In genomic region chr15:63950911-63951481, GRCh38 we compare ENCODE assay signal across 16 cellular contexts.
DNase-seq lines count a peak whose midpoint lies in the region; ATAC-seq, FAIRE-seq and TF ChIP-seq lines count a peak whose summit lies in the region.
"Had no signal": no experiment of that assay in that cellular context is flagged by ENCODE, and none has a peak within 500 bp of the region (broad histone marks: within the 10 kb centered on the region; RNA-seq: fewer than 3 reads in every experiment).

No MANE protein-coding gene starts in this region.

- H3K36me3 ChIP-seq in BJ (ENCODE audit: control insufficient read depth, insufficient read depth, low read length), result no peaks in the 10 kb centered on the region
- no peaks in the 10 kb centered on the region for H3K36me3 ChIP-seq in PC-3 (ENCODE audit: low read depth, low read length)
- no peaks in the 10 kb centered on the region for H3K36me3 ChIP-seq in endothelial cell of umbilical vein (ENCODE audit: control insufficient read depth in 2 of 2, extremely low read depth in 1 of 2, insufficient read depth in 2 of 2, low read length in 2 of 2)
- no peaks in the 10 kb centered on the region for H3K36me3 ChIP-seq in osteoblast (ENCODE audit: insufficient read depth, low read length)

- H2AFZ ChIP-seq in PC-3 (ENCODE audit: low read length) (no peak overlapping the region; the same call in 1 of the 2 replicates), endothelial cell of umbilical vein (ENCODE audit: low read depth, low read length) (no peak overlapping the region), osteoblast (ENCODE audit: low read length) (no peak overlapping the region)

- CTCF ChIA-PET in BJ (lab: Yijun Ruan, JAX) (interaction anchor here (0.7 to 1.7 kb wide), 5 partner anchors 10 to 35 kb away, joined by 3 to 10 read pairs (median 3); no protein-coding TSS in a partner anchor), PC-3 (lab: Charles Lee) (interaction anchor here (0.5 to 0.6 kb wide), 2 partner anchors 53 to 89 kb away, joined by 3 to 5 read pairs; no protein-coding TSS in a partner anchor), endothelial cell of umbilical vein (lab: Charles Lee) (interaction anchor here (1.2 to 1.8 kb wide), 2 partner anchors 28 to 96 kb away, joined by 3 to 7 read pairs; no protein-coding TSS in a partner anchor)

- H3K9ac ChIP-seq in PC-3 (ENCODE audit: low read length), result no peak overlapping the region
- no peak overlapping the region for H3K9ac ChIP-seq in endothelial cell of umbilical vein (replicated peaks; ENCODE audit: extremely low read depth, insufficient read depth, low read length)

- BruUV-seq in PC-3 (replicated peaks; lab: Mats Ljungman, UMichigan) (no TSS peak), endothelial cell of umbilical vein (replicated peaks; lab: Mats Ljungman, UMichigan) (no TSS peak)

- no peaks in the 10 kb centered on the region for H3K79me2 ChIP-seq in PC-3 (ENCODE audit: low read length)
- no peaks in the 10 kb centered on the region for H3K79me2 ChIP-seq in endothelial cell of umbilical vein (ENCODE audit: control insufficient read depth, insufficient read depth, low read length)
- H3K79me2 ChIP-seq in osteoblast (ENCODE audit: insufficient read depth, low read length), result no peaks in the 10 kb centered on the region

- H4K20me1 ChIP-seq in PC-3 (ENCODE audit: low read length) (no peaks in the 10 kb centered on the region), endothelial cell of umbilical vein (replicated peaks; ENCODE audit: control insufficient read depth, extremely low read depth, insufficient read depth, low read length) (no peaks in the 10 kb centered on the region), osteoblast (ENCODE audit: insufficient read depth, low read length) (no peaks in the 10 kb centered on the region)

- H3K27me3 ChIP-seq in BJ (ENCODE audit: control insufficient read depth, insufficient read depth, low read length), result no peaks in the 10 kb centered on the region
- no peaks in the 10 kb centered on the region for H3K27me3 ChIP-seq in PC-3 (ENCODE audit: low read length)
- no peaks in the 10 kb centered on the region for H3K27me3 ChIP-seq in endothelial cell of umbilical vein (ENCODE audit: control insufficient read depth in 2 of 2, insufficient read depth in 2 of 2, low read length in 2 of 2)
- no peaks in the 10 kb centered on the region for H3K27me3 ChIP-seq in osteoblast (ENCODE audit: insufficient read depth, low read length)

- POLR2A ChIA-PET in BJ (lab: Charles Lee) (interaction anchor here (0.6 kb wide), 1 partner anchor 987 kb away, joined by 3 read pairs; no protein-coding TSS in a partner anchor), PC-3 (lab: Charles Lee; ENCODE audit: unreplicated experiment) (no interaction called here), endothelial cell of umbilical vein (lab: Charles Lee) (no interaction called here)

- peaks cover 16% of the 10 kb centered on the region for H3K4me1 ChIP-seq in PC-3 (ENCODE audit: insufficient read depth, low read length)
- H3K4me1 ChIP-seq in endothelial cell of umbilical vein (ENCODE audit: control insufficient read depth, extremely low read depth, insufficient read depth, low read length), result peaks cover 11% of the 10 kb centered on the region
- H3K4me1 ChIP-seq in osteoblast (ENCODE audit: insufficient read depth, low read length), result peaks cover 22% of the 10 kb centered on the region

- DNase-seq in BJ (ENCODE audit: low read depth) (peak; percentile 89), PC-3 (peak; percentile 75), endothelial cell of umbilical vein (ENCODE audit: low read depth, low spot score) (peak; percentile 12), osteoblast (ENCODE audit: insufficient read length, low spot score, missing footprints) (peak; percentile 78), NCI-H82 (lab: John Stamatoyannopoulos, UW) (no peak), NCI-H2196 (lab: John Stamatoyannopoulos, UW; ENCODE audit: unreplicated experiment) (no peak)
- DNase-seq in stimulated activated CD4-positive, alpha-beta T cell treated with anti-CD3 and anti-CD28 coated beads, Interleukin-12 subunit alpha, Interleukin-12 subunit beta, amount 100 ng/mL, for 4 hours, result no peak
- DNase-seq: activated CD4-positive, CD25-positive, alpha-beta regulatory T cell; activated T-cell treated with anti-CD3 and anti-CD28 coated beads, Interleukin-2, amount 50 U/mL, for 1 hour; CD8-positive, alpha-beta T cell; NCI-H1694; NCI-H748 treated with DMSO at 0.1 percent for 48 hours; nephron progenitor cell; stimulated activated CD4-positive, alpha-beta T cell treated with anti-CD3 and anti-CD28 coated beads, Interleukin-15, amount 100 ng/mL, for 24 hours had no signal

- H3K9me1 ChIP-seq in endothelial cell of umbilical vein (replicated peaks; ENCODE audit: control insufficient read depth, extremely low read depth, insufficient read depth, low read length), result no peaks in the 10 kb centered on the region

- no peaks in the 10 kb centered on the region for H3K9me2 ChIP-seq in PC-3 (replicated peaks; ENCODE audit: low read length)

- H3K9me3 ChIP-seq in PC-3 (ENCODE audit: low read length), result no peaks in the 10 kb centered on the region
- no peaks in the 10 kb centered on the region for H3K9me3 ChIP-seq in endothelial cell of umbilical vein (replicated peaks; ENCODE audit: control insufficient read depth, insufficient read depth, low read length)
- H3K9me3 ChIP-seq in osteoblast (ENCODE audit: low read depth, low read length), result no peaks in the 10 kb centered on the region

- no peak for TF ChIP-seq POLR2A in endothelial cell of umbilical vein (IDR thresholded peaks at IDR 0.05; ENCODE audit: low read depth, low read length)

- no peak for FAIRE-seq in endothelial cell of umbilical vein (lab: Jason Lieb, UNC)

- TF ChIP-seq CTCF in BJ (IDR thresholded peaks at IDR 0.05; ENCODE audit: insufficient read depth, low read depth, low read length) (no peak), PC-3 (conservative IDR thresholded peaks at IDR 0.05; ENCODE audit: low read depth, low read length) (no peak), endothelial cell of umbilical vein (IDR thresholded peaks at IDR 0.05; ENCODE audit: extremely low read depth in 1 of 2, insufficient read depth in 1 of 2, low read depth in 1 of 2, low read length in 2 of 2) (no peak), osteoblast (IDR thresholded peaks at IDR 0.05; ENCODE audit: extremely low read depth, low read depth, low read length) (no peak)

- H3K27ac ChIP-seq in PC-3 (ENCODE audit: low read length) (peak overlapping the region; percentile 64), endothelial cell of umbilical vein (ENCODE audit: insufficient read depth, low read depth, low read length) (no peak overlapping the region), osteoblast (ENCODE audit: low read depth, low read length) (peak overlapping the region; percentile 61)
- H3K27ac ChIP-seq: SK-N-MC had no signal

- no peak overlapping the region for H3K4me3 ChIP-seq in BJ (ENCODE audit: low read depth, low read length)
- no peak overlapping the region for H3K4me3 ChIP-seq in PC-3 (ENCODE audit: low read length)
- no peak overlapping the region for H3K4me3 ChIP-seq in endothelial cell of umbilical vein (replicated peaks in 1 of 3; ENCODE audit: insufficient read depth in 1 of 3, low read depth in 1 of 3, low read length in 3 of 3)
- no peak overlapping the region for H3K4me3 ChIP-seq in osteoblast (ENCODE audit: insufficient read depth, low read length)
- H3K4me3 ChIP-seq: SK-N-MC had no signal

- H3F3A ChIP-seq in PC-3 (ENCODE audit: low read length, unreplicated experiment), result peaks cover 5% of the 10 kb centered on the region

- dilution Hi-C loops in endothelial cell of umbilical vein (cut with MboI; ENCODE audit: extremely low pct_ligation_motif_present, low sequenced_read_pairs), result no loop called here

- intact Hi-C loops in PC-3 (cut with micrococcal nuclease) (loop anchor here (2.0 to 5.0 kb wide), 2 partner anchors 66 to 96 kb away; partner anchors contain the start of gene DAPK2), endothelial cell of umbilical vein (cut with micrococcal nuclease) (no loop called here)

- peak; percentile 96 for ATAC-seq in PC-3
- no peak for ATAC-seq in HG03159 (IDR thresholded peaks at IDR 0.05; ENCODE audit: unreplicated experiment)
- ATAC-seq: CD8-positive, alpha-beta T cell had no signal

- peak overlapping the region; percentile 46 for H3K4me2 ChIP-seq in PC-3 (ENCODE audit: low read length)
- no peak overlapping the region for H3K4me2 ChIP-seq in endothelial cell of umbilical vein (ENCODE audit: insufficient read depth, low read length)
- peak overlapping the region; percentile 56 for H3K4me2 ChIP-seq in osteoblast (ENCODE audit: insufficient read depth, low read length)

TF ChIP-seq in endothelial cell of umbilical vein, 7 proteins besides CTCF, POLR2A, EP300 and RAD21:
- TF ChIP-seq MYC (IDR thresholded peaks at IDR 0.05; ENCODE audit: low read depth, low read length) (no peak), MAX (IDR thresholded peaks at IDR 0.05; ENCODE audit: insufficient read depth, insufficient read length) (no peak), EZH2 (IDR thresholded peaks at IDR 0.05; ENCODE audit: borderline replicate concordance, low read depth, low read length, severe bottlenecking) (no peak), JUN (IDR thresholded peaks at IDR 0.05; ENCODE audit: borderline replicate concordance, insufficient read depth, insufficient read length, low read depth) (no peak), POLR2AphosphoS5 (IDR thresholded peaks at IDR 0.05; ENCODE audit: insufficient read depth, low read depth, low read length) (no peak), FOS (IDR thresholded peaks at IDR 0.05; ENCODE audit: borderline replicate concordance, insufficient read depth, low read length) (peak; percentile 43), GATA2 (IDR thresholded peaks at IDR 0.05; ENCODE audit: insufficient read depth, insufficient read length, low read depth, low read length) (peak; percentile 22)

Comparison
In these comparisons a context has a peak if more than half of its experiments do, and no peak if none do; other contexts are left out.
1. DNase-seq: peak in BJ (single experiment), PC-3 (single experiment), endothelial cell of umbilical vein (single experiment) and osteoblast (single experiment); none in NCI-H82 (single experiment), NCI-H2196 (single experiment) and stimulated activated CD4-positive, alpha-beta T cell treated with anti-CD3 and anti-CD28 coated beads, Interleukin-12 subunit alpha, Interleukin-12 subunit beta, amount 100 ng/mL, for 4 hours (single experiment).